ENCODE assay signal across 19 cellular contexts in genomic region chr4:159117564-159117963, GRCh38.
"Had no signal": no experiment of that assay in that cellular context is flagged by ENCODE, and none has a peak within 500 bp of the region (broad histone marks: within the 10 kb centered on the region; RNA-seq: fewer than 3 reads in every experiment).

No MANE protein-coding gene starts in this region.

- H3K4me2 ChIP-seq: smooth muscle cell had no signal

- H3K9me3 ChIP-seq: body of pancreas, right atrium auricular region, thoracic aorta, upper lobe of right lung had no signal

- H3K27ac ChIP-seq: body of pancreas, coronary artery, foreskin keratinocyte, right atrium auricular region, thoracic aorta, upper lobe of right lung had no signal

- H3K9me3 Mint-ChIP-seq: stimulated activated naive CD8-positive, alpha-beta T cell treated with anti-CD3 and anti-CD28 coated beads, Interleukin-15, amount 100 ng/mL, for 72 hours had no signal

- H3K36me3 ChIP-seq: right atrium auricular region, thoracic aorta, upper lobe of right lung had no signal

- H3K4me1 ChIP-seq: foreskin keratinocyte, upper lobe of right lung had no signal

- H3K27me3 ChIP-seq: body of pancreas, foreskin keratinocyte, right atrium auricular region, upper lobe of right lung had no signal

- H3K27me3 Mint-ChIP-seq: activated naive CD8-positive, alpha-beta T cell treated with anti-CD3 and anti-CD28 coated beads for 36 hours; progenitor cell of endocrine pancreas; stimulated activated naive CD8-positive, alpha-beta T cell treated with anti-CD3 and anti-CD28 coated beads, Interleukin-15, amount 100 ng/mL, for 72 hours had no signal

- H3K4me3 ChIP-seq: body of pancreas, coronary artery, right atrium auricular region, smooth muscle cell, thoracic aorta, upper lobe of right lung had no signal

- DNase-seq: activated CD4-positive, CD25-positive, alpha-beta regulatory T cell treated with anti-CD3 and anti-CD28 coated beads, Interleukin-2, amount 50 U/mL, for 72 hours; activated CD8-positive, alpha-beta memory T cell treated with anti-CD3 and anti-CD28 coated beads, Interleukin-2, amount 50 U/mL, for 4 hours; activated CD8-positive, alpha-beta T cell treated with anti-CD3 and anti-CD28 coated beads, Interleukin-2, amount 10 ng/mL, durations not matched to agents 7 days and 5 days; activated naive CD8-positive, alpha-beta T cell treated with anti-CD3 and anti-CD28 coated beads for 36 hours; amygdala; body of pancreas; caudate nucleus; foreskin keratinocyte; glutamatergic neuron; kidney glomerular epithelial cell; nephron progenitor cell; stimulated activated naive CD8-positive, alpha-beta T cell treated with anti-CD3 and anti-CD28 coated beads, Interleukin-15, amount 100 ng/mL, for 72 hours; T1000; upper lobe of right lung had no signal

- H3K27ac Mint-ChIP-seq: activated CD8-positive, alpha-beta T cell treated with anti-CD3 and anti-CD28 coated beads, Interleukin-2, amount 10 ng/mL, durations not matched to agents 7 days and 5 days; activated naive CD8-positive, alpha-beta T cell treated with anti-CD3 and anti-CD28 coated beads for 36 hours; nephron progenitor cell; progenitor cell of endocrine pancreas; stimulated activated naive CD8-positive, alpha-beta T cell treated with anti-CD3 and anti-CD28 coated beads, Interleukin-15, amount 100 ng/mL, for 72 hours had no signal

- H3K4me1 Mint-ChIP-seq: nephron progenitor cell had no signal

- H3K4me3 Mint-ChIP-seq: activated CD8-positive, alpha-beta T cell treated with anti-CD3 and anti-CD28 coated beads, Interleukin-2, amount 10 ng/mL, durations not matched to agents 7 days and 5 days; activated naive CD8-positive, alpha-beta T cell treated with anti-CD3 and anti-CD28 coated beads for 36 hours; nephron progenitor cell; stimulated activated naive CD8-positive, alpha-beta T cell treated with anti-CD3 and anti-CD28 coated beads, Interleukin-15, amount 100 ng/mL, for 72 hours had no signal

- ATAC-seq: body of pancreas; foreskin keratinocyte; stimulated activated naive CD8-positive, alpha-beta T cell treated with anti-CD3 and anti-CD28 coated beads, Interleukin-15, amount 100 ng/mL, for 72 hours; upper lobe of right lung had no signal
